ENCODE assay signal across 8 cellular contexts in the genomic region with DNA sequence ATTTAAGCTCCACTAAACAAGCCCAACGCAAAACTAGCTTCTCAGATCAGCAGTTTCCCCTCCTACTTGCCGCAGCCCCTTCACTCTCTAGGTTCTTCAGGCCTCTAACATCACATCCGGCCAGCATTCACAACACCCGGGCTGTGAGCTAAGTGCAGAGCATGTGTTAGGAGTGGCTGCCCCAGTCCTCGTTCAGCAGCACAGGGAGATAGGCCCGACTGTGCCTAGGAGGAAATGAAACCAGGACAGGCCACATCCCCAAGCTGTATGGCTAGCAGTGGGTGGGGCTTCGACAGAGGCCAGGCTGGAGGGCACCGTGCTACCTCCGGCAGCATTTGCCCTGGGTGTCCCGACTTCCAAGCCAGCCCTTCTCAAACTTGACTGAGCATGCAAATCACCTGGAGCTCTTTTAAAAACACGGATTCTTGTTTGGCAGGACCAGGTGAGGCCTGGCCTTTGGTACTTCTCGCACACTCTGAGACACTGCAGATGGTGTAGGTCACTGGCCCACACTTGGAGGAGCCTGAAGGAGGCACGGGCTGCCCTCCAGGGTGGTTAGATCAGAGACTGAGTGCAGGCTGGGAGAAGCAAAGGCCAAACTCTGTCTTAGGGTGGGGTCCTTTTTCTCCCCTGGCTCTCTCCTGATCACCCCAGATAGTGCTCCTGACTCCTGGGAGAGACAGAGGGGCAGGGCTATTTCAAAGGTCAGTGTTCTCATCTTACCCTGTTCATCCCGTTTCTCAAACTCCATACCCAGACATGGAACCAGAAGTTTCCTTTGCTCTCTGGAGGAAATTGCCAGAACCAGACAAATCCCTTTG.
DNase-seq lines count a peak whose midpoint lies in the region; ATAC-seq, FAIRE-seq and TF ChIP-seq lines count a peak whose summit lies in the region.

No MANE protein-coding gene starts in this region.

- H3K9me3 Mint-ChIP-seq in brain, result peaks cover 0 to 5% (median 0%) of the 10 kb centered on the region in 5 experiments
- no peaks in the 10 kb centered on the region for H3K9me3 Mint-ChIP-seq in activated CD4-positive, alpha-beta T cell treated with anti-CD3 and anti-CD28 coated beads, Interleukin-2, amount 10 ng/mL, durations not matched to agents 24 days and 14 days

- peaks cover 0 to 3% (median 0%) of the 10 kb centered on the region in 4 donors for H3K4me1 ChIP-seq in esophagus muscularis mucosa

- ATAC-seq in GM19452 (IDR thresholded peaks at IDR 0.05; ENCODE audit: unreplicated experiment) (peak; percentile 99), HG03139 (IDR thresholded peaks at IDR 0.05; ENCODE audit: unreplicated experiment) (peak; percentile 98)

- no peak for TF ChIP-seq EP300 in esophagus muscularis mucosa (IDR thresholded peaks at IDR 0.05)

- no peak overlapping the region for H3K27ac ChIP-seq in esophagus muscularis mucosa (replicated peaks in 1 of 4)

- H3K9me3 ChIP-seq in esophagus muscularis mucosa, result peaks cover 0 to 3% (median 0%) of the 10 kb centered on the region in 4 donors

- FAIRE-seq in D721Med (lab: Jason Lieb, UNC), result no peak

- TF ChIP-seq CTCF in brain (conservative IDR thresholded peaks at IDR 0.05) (no peak), esophagus muscularis mucosa (IDR thresholded peaks at IDR 0.05) (no peak), D721Med (IDR thresholded peaks at IDR 0.05; ENCODE audit: insufficient read depth, missing control alignments) (no peak)

- H3K27me3 ChIP-seq in esophagus muscularis mucosa, result no peaks in the 10 kb centered on the region

- peaks cover 23% of the 10 kb centered on the region for H3K27me3 Mint-ChIP-seq in brain
- peaks cover 1% of the 10 kb centered on the region for H3K27me3 Mint-ChIP-seq in activated CD4-positive, alpha-beta T cell treated with anti-CD3 and anti-CD28 coated beads, Interleukin-2, amount 10 ng/mL, durations not matched to agents 24 days and 14 days

- DNase-seq in posterior vena cava (ENCODE audit: low spot score), result peak; percentile 81
- DNase-seq in NCI-H1105 treated with DMSO at 0.1 percent for 48 hours (lab: John Stamatoyannopoulos, UW), result no peak
- no peak for DNase-seq in esophagus muscularis mucosa (ENCODE audit: extremely low spot score)
- DNase-seq in D721Med (ENCODE audit: insufficient read length, low spot score), result no peak
- no peak for DNase-seq in activated CD4-positive, alpha-beta T cell treated with anti-CD3 and anti-CD28 coated beads, Interleukin-2, amount 10 ng/mL, durations not matched to agents 24 days and 14 days

- peak overlapping the region in 4 of 5 experiments; percentile 49 to 93 (median 75) for H3K27ac Mint-ChIP-seq in brain
- H3K27ac Mint-ChIP-seq in activated CD4-positive, alpha-beta T cell treated with anti-CD3 and anti-CD28 coated beads, Interleukin-2, amount 10 ng/mL, durations not matched to agents 24 days and 14 days, result no peak overlapping the region

- no peak overlapping the region for H3K4me3 Mint-ChIP-seq in brain
- H3K4me3 Mint-ChIP-seq in activated CD4-positive, alpha-beta T cell treated with anti-CD3 and anti-CD28 coated beads, Interleukin-2, amount 10 ng/mL, durations not matched to agents 24 days and 14 days, result no peak overlapping the region

- H3K4me3 ChIP-seq in esophagus muscularis mucosa, result no peak overlapping the region

- 85% methylated on average over 9 of the region's 14 CpGs for WGBS in esophagus muscularis mucosa

- peaks cover 61% of the 10 kb centered on the region for H3K4me1 Mint-ChIP-seq in brain
- no peaks in the 10 kb centered on the region for H3K4me1 Mint-ChIP-seq in activated CD4-positive, alpha-beta T cell treated with anti-CD3 and anti-CD28 coated beads, Interleukin-2, amount 10 ng/mL, durations not matched to agents 24 days and 14 days

- TF ChIP-seq POLR2A in esophagus muscularis mucosa (IDR thresholded peaks at IDR 0.05; ENCODE audit: low read depth), result no peak

- peaks cover 16% of the 10 kb centered on the region for H3K36me3 Mint-ChIP-seq in brain
- no peaks in the 10 kb centered on the region for H3K36me3 Mint-ChIP-seq in activated CD4-positive, alpha-beta T cell treated with anti-CD3 and anti-CD28 coated beads, Interleukin-2, amount 10 ng/mL, durations not matched to agents 24 days and 14 days (ENCODE audit: low read depth)

- intact Hi-C loops in posterior vena cava (cut with DNase I), result no loop called here
- intact Hi-C loops in esophagus muscularis mucosa (cut with DNase I), result no loop called here
- intact Hi-C loops in activated CD4-positive, alpha-beta T cell treated with anti-CD3 and anti-CD28 coated beads, Interleukin-2, amount 10 ng/mL, durations not matched to agents 24 days and 14 days (cut with micrococcal nuclease), result no loop called here

- H3K36me3 ChIP-seq in esophagus muscularis mucosa, result no peaks in the 10 kb centered on the region
